In genomic region chr2:55590810-55591440, GRCh38 we compare ENCODE assay signal across 9 cellular contexts. TPM values are rescaled to one million over a fixed set of nuclear protein-coding genes. Genes with fewer than 3 reads are reported as not detected.
DNase-seq lines count a peak whose midpoint lies in the region; ATAC-seq, FAIRE-seq and TF ChIP-seq lines count a peak whose summit lies in the region.
"Had no signal": no experiment of that assay in that cellular context is flagged by ENCODE, and none has a peak within 500 bp of the region (broad histone marks: within the 10 kb centered on the region; RNA-seq: fewer than 3 reads in every experiment).

No MANE protein-coding gene starts in this region.

- FAIRE-seq in GM12891 (lab: Jason Lieb, UNC) = no peak

- H3K4me1 Mint-ChIP-seq in GM23338 = no peaks in the 10 kb centered on the region

- H3K4me3 ChIP-seq in GM23338 = no peak overlapping the region
- H3K4me3 ChIP-seq: right lobe of liver had no signal

- no peaks in the 10 kb centered on the region for H3K27me3 Mint-ChIP-seq in GM23338 (ENCODE audit: insufficient read depth, low read depth, poor library complexity)

- H4K20me1 ChIP-seq in GM23338 (replicated peaks; ENCODE audit: insufficient read depth) = no peaks in the 10 kb centered on the region

- TF ChIP-seq POLR2A in GM12891 (IDR thresholded peaks at IDR 0.05; ENCODE audit: low read depth, low read length) = no peak

- H2AFZ ChIP-seq in GM23338 = no peak overlapping the region

- intact Hi-C loops in cardiac septum (cut with DNase I) = no loop called here

- 0 out of 3 replicates have a peak, but pooled peaks cover 2% of the 10 kb centered on the region for H3K36me3 Mint-ChIP-seq in GM23338 (ENCODE audit: low read depth)

- no peaks in the 10 kb centered on the region for H3F3A ChIP-seq in GM23338 (replicated peaks; ENCODE audit: low read depth)

- no peaks in the 10 kb centered on the region for H3K9me3 Mint-ChIP-seq in GM23338

- H3K27ac ChIP-seq in GM23338 (ENCODE audit: low read depth) = no peak overlapping the region
- H3K27ac ChIP-seq: right lobe of liver had no signal

- no peaks in the 10 kb centered on the region for H3K27me3 ChIP-seq in GM23338 (ENCODE audit: insufficient read depth)
- H3K27me3 ChIP-seq: right lobe of liver had no signal

- no peak overlapping the region for H3K4me2 ChIP-seq in GM23338

- H3K9me2 ChIP-seq in GM23338 (ENCODE audit: insufficient read depth) = no peaks in the 10 kb centered on the region

- H3K27ac Mint-ChIP-seq in GM23338 = no peak overlapping the region

- no peaks in the 10 kb centered on the region for H3K79me2 ChIP-seq in GM23338 (replicated peaks; ENCODE audit: insufficient read depth)

- DNase-seq in Daoy (ENCODE audit: low read depth) = peak; percentile 73
- DNase-seq in NCI-H69 (lab: John Stamatoyannopoulos, UW) = peak; percentile 47
- peak; percentile 35 for DNase-seq in glomerular visceral epithelial cell (ENCODE audit: extremely low spot score)
- DNase-seq in OCI-M1 (lab: John Stamatoyannopoulos, UW) = no peak
- no peak for DNase-seq in GM12891 (ENCODE audit: insufficient read length, low spot score)
- DNase-seq in GM23338 (ENCODE audit: low spot score) = no peak
- DNase-seq in cardiac septum (ENCODE audit: low spot score) = no peak
- DNase-seq: right lobe of liver had no signal

- H3K4me1 ChIP-seq in GM23338 (ENCODE audit: insufficient read depth) = no peaks in the 10 kb centered on the region
- H3K4me1 ChIP-seq: right lobe of liver had no signal

- ATAC-seq in GM21529 (IDR thresholded peaks at IDR 0.05; ENCODE audit: unreplicated experiment) (peak; percentile 76), GM23338 (no peak)

- no peak overlapping the region for H3K4me3 Mint-ChIP-seq in GM23338

- no peaks in the 10 kb centered on the region for H3K36me3 ChIP-seq in GM23338 (ENCODE audit: insufficient read depth)

- no peak for TF ChIP-seq CTCF in GM23338 (conservative IDR thresholded peaks at IDR 0.05; ENCODE audit: low read depth in 2 of 2)

TF ChIP-seq in GM12891, 5 proteins besides CTCF, POLR2A, EP300 and RAD21:
- TF ChIP-seq PAX5 (IDR thresholded peaks at IDR 0.05; ENCODE audit: insufficient read depth, low read length, severe bottlenecking) (no peak), POLR2AphosphoS5 (IDR thresholded peaks at IDR 0.05; ENCODE audit: low read depth, low read length) (no peak), POU2F2 (IDR thresholded peaks at IDR 0.05; ENCODE audit: low read depth, low read length) (no peak), SPI1 (IDR thresholded peaks at IDR 0.05; ENCODE audit: low read depth, low read length) (no peak), TAF1 (IDR thresholded peaks at IDR 0.05; ENCODE audit: low read depth, low read length) (no peak)
TF ChIP-seq in GM12891: peak in this region for 0.

TF ChIP-seq in GM23338, 12 proteins besides CTCF, POLR2A, EP300 and RAD21:
- TF ChIP-seq NANOG (IDR thresholded peaks at IDR 0.05; ENCODE audit: borderline replicate concordance) = no peak
- TF ChIP-seq EZH2 (IDR thresholded peaks at IDR 0.05; ENCODE audit: low read depth, unreplicated experiment) = no peak
- no peak for TF ChIP-seq STAT1 (IDR thresholded peaks at IDR 0.05; ENCODE audit: unreplicated experiment)
- no peak for TF ChIP-seq JUNB (IDR thresholded peaks at IDR 0.05; ENCODE audit: unreplicated experiment)
- TF ChIP-seq CREB1 (CRISPR knock-in tag; IDR thresholded peaks at IDR 0.05; ENCODE audit: low read depth) = no peak
- TF ChIP-seq POLR2AphosphoS5 (IDR thresholded peaks at IDR 0.05; ENCODE audit: low read depth) = no peak
- TF ChIP-seq ZNF331 (CRISPR knock-in tag; IDR thresholded peaks at IDR 0.05; ENCODE audit: low read depth) = no peak
- no peak for TF ChIP-seq ETS1 (IDR thresholded peaks at IDR 0.05)
- no peak for TF ChIP-seq ZNF114 (CRISPR knock-in tag; IDR thresholded peaks at IDR 0.05)

RNA-seq across cellular contexts. Expression of gene PPP4R3B, which starts 26.5 kb away (rescaled TPM):
- 40.7 and 43.3 TPM in 2 replicates for total RNA-seq in Daoy (2014; rRNA removed; shearing (Covaris generic))
- 24.3 TPM for polyA plus RNA-seq in GM12891 (2012; ENCODE audit: low read depth, missing spikeins)
- 48.5 and 56.6 TPM in 2 replicates for total RNA-seq in GM23338 (2014; rRNA removed; shearing (Covaris generic))
- 21.8 and 25.6 TPM in 2 replicates for polyA plus RNA-seq in GM23338 (2016; fragmentation: Nextera tagmentation; extraction: Ambion mirVana)
- total RNA-seq in cardiac septum = 29.6 TPM

Comparison
In these comparisons a context has a peak if more than half of its experiments do, and no peak if none do; other contexts are left out.
1. DNase-seq: peak in Daoy (single experiment), NCI-H69 (single experiment) and glomerular visceral epithelial cell (single experiment); none in OCI-M1 (single experiment), GM12891 (single experiment), GM23338 (single experiment) and cardiac septum (single experiment).